Comparison of ENCODE assay signal across 20 cellular contexts in genomic region chr11:3133456-3134217, GRCh38. TPM values are rescaled to one million over a fixed set of nuclear protein-coding genes. Genes with fewer than 3 reads are reported as not detected.
DNase-seq lines count a peak whose midpoint lies in the region; ATAC-seq and TF ChIP-seq lines count a peak whose summit lies in the region.
"Had no signal": no experiment of that assay in that cellular context is flagged by ENCODE, and none has a peak within 500 bp of the region (broad histone marks: within the 10 kb centered on the region; RNA-seq: fewer than 3 reads in every experiment).

No MANE protein-coding gene starts in this region.

- TF ChIP-seq CTCF in RWPE2 (IDR thresholded peaks at IDR 0.05; ENCODE audit: poor library complexity, severe bottlenecking) (no peak), psoas muscle (IDR thresholded peaks at IDR 0.05) (no peak)

- WGBS in psoas muscle, 3 donors, result 82 to 88% (median 84%) methylated on average over 14 to 15 of the region's 15 CpGs

- peaks cover 5% of the 10 kb centered on the region for H3K4me1 ChIP-seq in RWPE2 (ENCODE audit: insufficient read depth, poor library complexity, severe bottlenecking)
- no peaks in the 10 kb centered on the region for H3K4me1 ChIP-seq in psoas muscle

- H3K9me3 ChIP-seq in RWPE2 (ENCODE audit: severe bottlenecking) (no peaks in the 10 kb centered on the region), psoas muscle (no peaks in the 10 kb centered on the region)
- H3K9me3 ChIP-seq: tibial artery had no signal

- H3K27me3 ChIP-seq in RWPE2 (ENCODE audit: insufficient read depth, poor library complexity, severe bottlenecking) (no peaks in the 10 kb centered on the region), psoas muscle (ENCODE audit: insufficient read depth in 3 of 3, low read length in 2 of 3) (no peaks in the 10 kb centered on the region)
- H3K27me3 ChIP-seq: brain microvascular endothelial cell, tibial artery had no signal

- no peaks in the 10 kb centered on the region for H3K36me3 ChIP-seq in RWPE2 (ENCODE audit: low read depth)
- no peaks in the 10 kb centered on the region for H3K36me3 ChIP-seq in psoas muscle (ENCODE audit: insufficient read depth in 1 of 2, low read depth in 1 of 2)
- H3K36me3 ChIP-seq: brain microvascular endothelial cell had no signal

- H3K27ac ChIP-seq in RWPE2 (ENCODE audit: poor library complexity, severe bottlenecking), result no peak overlapping the region
- no peak overlapping the region for H3K27ac ChIP-seq in psoas muscle
- H3K27ac ChIP-seq: brain microvascular endothelial cell, PC-9, SK-N-MC, tibial artery had no signal

- intact Hi-C loops in left ventricle myocardium superior (cut with micrococcal nuclease), result no loop called here
- intact Hi-C loops in psoas muscle (cut with DNase I), result no loop called here

- H3K4me3 ChIP-seq in RWPE2 (ENCODE audit: severe bottlenecking) (no peak overlapping the region), psoas muscle (no peak overlapping the region)
- H3K4me3 ChIP-seq: PC-9, SK-N-MC, tibial artery had no signal

- DNase-seq in CD1c-positive myeloid dendritic cell (ENCODE audit: extremely low spot score), result peak; percentile 72
- DNase-seq in RWPE2 (ENCODE audit: low spot score), result peak; percentile 32
- DNase-seq in left ventricle myocardium superior, result peak; percentile 45
- peak; percentile 15 to 40 for DNase-seq in psoas muscle
- no peak for DNase-seq in GM19240 (ENCODE audit: insufficient read length, low spot score)
- no peak for DNase-seq in putamen (ENCODE audit: low spot score)
- DNase-seq in NCI-H446 treated with DMSO at 0.1 percent for 48 hours (lab: John Stamatoyannopoulos, UW), result no peak
- DNase-seq: activated CD4-positive, CD25-positive, alpha-beta regulatory T cell treated with anti-CD3 and anti-CD28 coated beads, Interleukin-2, amount 50 U/mL, for 72 hours; activated naive CD8-positive, alpha-beta T cell treated with anti-CD3 and anti-CD28 coated beads, Interleukin-2, amount 50 U/mL, for 24 hours; brain microvascular endothelial cell; Calu3; cortex of kidney; hippocampal formation; NCI-H146; PC-9; stimulated activated CD4-positive, alpha-beta T cell treated with anti-CD3 and anti-CD28 coated beads, Interleukin-15, amount 100 ng/mL, for 24 hours; stimulated activated naive CD4-positive, alpha-beta T cell treated with Interleukin-2 at 50 U/mL for 16 hours had no signal

- no peak for ATAC-seq in RWPE2 (ENCODE audit: low read depth)
- ATAC-seq in left ventricle myocardium superior, result peak; percentile 12
- no peak for ATAC-seq in psoas muscle
- no peak for ATAC-seq in HG02852 (IDR thresholded peaks at IDR 0.05; ENCODE audit: unreplicated experiment)
- ATAC-seq: activated naive CD8-positive, alpha-beta T cell treated with anti-CD3 and anti-CD28 coated beads, Interleukin-2, amount 50 U/mL, for 24 hours had no signal

RNA-seq across cellular contexts. Expression of gene OSBPL5, which starts 31.5 kb away (rescaled TPM):
- total RNA-seq in left ventricle myocardium superior (15.9 TPM), psoas muscle (10 to 100 TPM in 2 of 4 donors, 1 to 10 TPM in 2; 6.9 to 12.4 (median 10.3) TPM)
- 1 to 10 TPM; 3.4 to 5.0 (median 4.3) TPM for polyA plus RNA-seq in psoas muscle

Comparison
In these comparisons a context has a peak if more than half of its experiments do, and no peak if none do; other contexts are left out.
1. DNase-seq: peak in CD1c-positive myeloid dendritic cell (single experiment), RWPE2 (single experiment), left ventricle myocardium superior (single experiment) and psoas muscle (2 of 2); none in GM19240 (single experiment), putamen (single experiment) and NCI-H446 treated with DMSO at 0.1 percent for 48 hours (single experiment).